In the genomic region with DNA sequence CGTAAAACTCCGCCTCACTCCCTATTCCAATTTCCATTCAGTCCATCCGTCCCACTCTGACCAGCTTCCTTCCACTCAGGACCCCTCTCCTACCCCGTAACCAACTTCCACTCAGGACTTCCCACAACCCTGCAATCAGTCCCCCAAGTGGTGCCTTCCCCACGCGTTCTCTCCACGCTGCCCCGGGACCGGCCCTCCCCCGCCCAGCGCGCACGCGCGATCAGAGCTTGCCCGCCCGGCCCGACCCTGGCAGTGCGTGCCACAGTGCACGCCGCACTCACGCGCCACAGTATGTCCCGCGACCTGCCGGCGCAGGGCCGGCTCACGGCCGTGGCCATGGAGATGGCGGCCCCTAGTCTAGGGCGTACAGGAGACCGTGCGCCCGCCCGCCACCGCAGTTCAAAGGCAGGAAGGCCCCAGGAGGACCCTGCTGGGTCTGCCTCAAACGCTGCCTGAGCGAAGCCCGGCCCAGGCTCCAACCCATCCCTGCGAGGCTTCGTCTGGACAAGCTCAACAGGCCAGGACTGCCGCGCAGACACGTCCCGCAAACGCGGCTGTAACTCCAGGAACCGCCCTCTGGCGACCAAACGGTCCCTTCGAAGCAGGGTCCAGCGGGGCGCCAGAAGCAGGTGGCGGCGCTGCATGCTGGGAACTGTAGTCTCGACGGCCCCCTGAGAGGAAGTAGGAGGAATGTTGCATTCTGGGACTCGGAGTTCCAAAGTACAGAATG, we compare ENCODE assay signal across 8 cellular contexts. TPM values are rescaled to one million over a fixed set of nuclear protein-coding genes. Genes with fewer than 3 reads are reported as not detected.
DNase-seq lines count a peak whose midpoint lies in the region; ATAC-seq, FAIRE-seq and TF ChIP-seq lines count a peak whose summit lies in the region.

A gene with protein sequence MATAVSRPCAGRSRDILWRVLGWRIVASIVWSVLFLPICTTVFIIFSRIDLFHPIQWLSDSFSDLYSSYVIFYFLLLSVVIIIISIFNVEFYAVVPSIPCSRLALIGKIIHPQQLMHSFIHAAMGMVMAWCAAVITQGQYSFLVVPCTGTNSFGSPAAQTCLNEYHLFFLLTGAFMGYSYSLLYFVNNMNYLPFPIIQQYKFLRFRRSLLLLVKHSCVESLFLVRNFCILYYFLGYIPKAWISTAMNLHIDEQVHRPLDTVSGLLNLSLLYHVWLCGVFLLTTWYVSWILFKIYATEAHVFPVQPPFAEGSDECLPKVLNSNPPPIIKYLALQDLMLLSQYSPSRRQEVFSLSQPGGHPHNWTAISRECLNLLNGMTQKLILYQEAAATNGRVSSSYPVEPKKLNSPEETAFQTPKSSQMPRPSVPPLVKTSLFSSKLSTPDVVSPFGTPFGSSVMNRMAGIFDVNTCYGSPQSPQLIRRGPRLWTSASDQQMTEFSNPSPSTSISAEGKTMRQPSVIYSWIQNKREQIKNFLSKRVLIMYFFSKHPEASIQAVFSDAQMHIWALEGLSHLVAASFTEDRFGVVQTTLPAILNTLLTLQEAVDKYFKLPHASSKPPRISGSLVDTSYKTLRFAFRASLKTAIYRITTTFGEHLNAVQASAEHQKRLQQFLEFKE (minus strand): TSS at position 373 of the 730 bp plus-strand sequence. CDS start 35 bp downstream, at position 338.

- no peak for FAIRE-seq in kidney (lab: Jason Lieb, UNC)

- DNase-seq in AML-193 (lab: John Stamatoyannopoulos, UW) (peak; percentile 96 to 97), NCI-H510A treated with DMSO at 0.1 percent for 48 hours (lab: John Stamatoyannopoulos, UW) (peak; percentile 96), chondrocyte (ENCODE audit: low spot score) (peak; percentile 95), kidney (peak; percentile 95)
- peak; percentile 76 to 79 for DNase-seq in activated CD4-positive, alpha-beta T cell treated with anti-CD3 and anti-CD28 coated beads for 24 hours (ENCODE audit: low read depth in 2 of 2)
- DNase-seq in stimulated activated CD4-positive, alpha-beta T cell treated with anti-CD3 and anti-CD28 coated beads, Interleukin-15, amount 100 ng/mL, for 24 hours: peak; percentile 90

- intact Hi-C loops in kidney (cut with DNase I): no loop called here

- H3K4me1 ChIP-seq in kidney (ENCODE audit: control insufficient read depth in 1 of 2, insufficient read depth in 1 of 2, low read depth in 1 of 2, low read length in 2 of 2): no peaks in the 10 kb centered on the region

- no peaks in the 10 kb centered on the region for H3K27me3 Mint-ChIP-seq in chondrocyte (ENCODE audit: low read depth)

- peaks cover 2% of the 10 kb centered on the region for H3K36me3 Mint-ChIP-seq in chondrocyte (ENCODE audit: low read depth)

- no peaks in the 10 kb centered on the region for H3K9me3 ChIP-seq in kidney (ENCODE audit: control insufficient read depth in 1 of 2, low read length in 2 of 2)

- no peaks in the 10 kb centered on the region for H3K36me3 ChIP-seq in kidney (ENCODE audit: control insufficient read depth in 1 of 2, insufficient read depth in 2 of 2, low read length in 2 of 2)

- H3K4me1 Mint-ChIP-seq in chondrocyte (ENCODE audit: low read depth): peaks cover 28% of the 10 kb centered on the region

- H3K27ac ChIP-seq in kidney (ENCODE audit: low read depth in 2 of 2, low read length in 2 of 2): peak within 1 kb of the TSS; percentile 99 to 100

- H3K4me3 Mint-ChIP-seq in chondrocyte (ENCODE audit: unreplicated experiment): peak within 1 kb of the TSS; percentile 97

- peak within 1 kb of the TSS; percentile 94 for H3K27ac Mint-ChIP-seq in chondrocyte (ENCODE audit: unreplicated experiment)

- H3K4me3 ChIP-seq in kidney (ENCODE audit: low read length in 2 of 2): peak within 1 kb of the TSS; percentile 88 to 91

- TF ChIP-seq POLR2A in GM19193 (IDR thresholded peaks at IDR 0.05; ENCODE audit: extremely low read depth, insufficient read depth, insufficient read length): peak; percentile 72

- peak; percentile 89 for ATAC-seq in HG03439 (IDR thresholded peaks at IDR 0.05; ENCODE audit: unreplicated experiment)

- TF ChIP-seq CTCF in chondrocyte (IDR thresholded peaks at IDR 0.05): peak; percentile 69
- TF ChIP-seq CTCF in kidney (IDR thresholded peaks at IDR 0.05; ENCODE audit: borderline replicate concordance, extremely low read depth, insufficient read depth): peak; percentile 20

- H3K9ac ChIP-seq in kidney (ENCODE audit: low read length in 2 of 2): peak within 1 kb of the TSS; percentile 68 to 95

- peaks cover 11% of the 10 kb centered on the region for H3K9me3 Mint-ChIP-seq in chondrocyte (ENCODE audit: low read depth)

RNA-seq across cellular contexts. Expression of the gene that starts here (rescaled TPM):
- total RNA-seq in chondrocyte (7.0 to 9.7 TPM (median 8.6 TPM) in 3 replicates), kidney (8.5 TPM)
- 5.6 TPM for polyA plus RNA-seq in kidney (ENCODE audit: insufficient read depth, low read depth, low replicate concordance)

Comparison
In these comparisons a context has a peak if more than half of its experiments do, and no peak if none do; other contexts are left out.
1. Peak in every context shown above with its lines: DNase-seq, ATAC-seq, H3K4me3 ChIP-seq and H3K27ac ChIP-seq.